In the genomic region with DNA sequence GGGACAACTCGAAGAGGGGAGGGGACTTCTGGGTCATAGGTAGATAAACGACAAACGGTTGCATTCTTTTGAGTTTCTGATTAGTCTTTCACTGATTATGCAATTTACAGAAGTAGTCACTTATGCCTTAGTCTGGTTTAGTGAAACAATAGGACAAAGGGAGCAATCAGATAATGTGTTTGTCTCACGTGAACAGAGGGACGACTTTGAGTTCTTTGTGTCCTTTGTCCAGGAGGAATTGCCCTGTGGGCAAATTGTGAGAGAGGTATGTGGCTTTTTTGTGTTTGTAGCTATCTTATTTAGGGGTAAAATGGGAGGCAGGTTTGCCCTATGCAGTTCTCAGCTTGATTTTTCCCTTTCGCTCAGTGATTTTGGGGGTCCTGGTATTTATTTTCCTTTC, we compare ENCODE assay signal across 21 cellular contexts.
DNase-seq lines count a peak whose midpoint lies in the region; ATAC-seq and TF ChIP-seq lines count a peak whose summit lies in the region.
"Had no signal": no experiment of that assay in that cellular context is flagged by ENCODE, and none has a peak within 500 bp of the region (broad histone marks: within the 10 kb centered on the region; RNA-seq: fewer than 3 reads in every experiment).

No MANE protein-coding gene starts in this region.

- no peaks in the 10 kb centered on the region for H4K20me1 ChIP-seq in PC-3 (ENCODE audit: low read length)

- CTCF ChIA-PET in PC-3 (lab: Charles Lee), result no interaction called here

- no peak overlapping the region for H3K27ac Mint-ChIP-seq in endodermal cell

- H3K79me2 ChIP-seq in PC-3 (ENCODE audit: low read length), result no peaks in the 10 kb centered on the region

- BruUV-seq in PC-3 (replicated peaks; lab: Mats Ljungman, UMichigan), result no TSS peak

- DNase-seq in HAP-1 (ENCODE audit: low spot score in 2 of 2), result peak; percentile 65 to 75
- peak; percentile 18 for DNase-seq in OCI-M1 (lab: John Stamatoyannopoulos, UW)
- DNase-seq in endodermal cell, result no peak
- DNase-seq in pons (ENCODE audit: low spot score), result peak; percentile 11
- no peak for DNase-seq in GM19238 (ENCODE audit: insufficient read length, low spot score)
- no peak for DNase-seq in NK-92 treated with Interleukin-12 subunit alpha and Interleukin-12 subunit beta, amount 100 ng/mL, for 24 hours (lab: John Stamatoyannopoulos, UW)
- DNase-seq in PC-3, result no peak
- DNase-seq: ACHN, Calu3, DMS79 treated with DMSO at 0.1 percent for 48 hours, GM23248, KBM-7, MV-4-11, NCI-H1105 treated with DMSO at 0.1 percent for 48 hours, NCI-H146, NCI-H1930, NCI-H2227 treated with DMSO at 0.1 percent for 48 hours, NCI-H526 treated with DMSO at 0.1 percent for 48 hours, T-helper 2 cell had no signal

- in situ Hi-C loops in HAP-1 (cut with MboI; ENCODE audit: low sequenced_read_pairs), result no loop called here

- H3K4me1 ChIP-seq in HAP-1 (peaks cover 13% of the 10 kb centered on the region), endodermal cell (ENCODE audit: control insufficient read depth, insufficient read depth, low read length) (no peaks in the 10 kb centered on the region), PC-3 (ENCODE audit: insufficient read depth, low read length) (no peaks in the 10 kb centered on the region)

- TF ChIP-seq CTCF in endodermal cell (conservative IDR thresholded peaks at IDR 0.05) (no peak), PC-3 (conservative IDR thresholded peaks at IDR 0.05; ENCODE audit: low read depth, low read length) (no peak)

- H3K9me3 ChIP-seq in HAP-1 (no peaks in the 10 kb centered on the region), endodermal cell (ENCODE audit: control insufficient read depth, low read length) (peaks cover 12% of the 10 kb centered on the region), PC-3 (ENCODE audit: low read length) (no peaks in the 10 kb centered on the region)

- H3K4me3 Mint-ChIP-seq in endodermal cell, result no peak overlapping the region

- H3K27me3 Mint-ChIP-seq in endodermal cell (ENCODE audit: insufficient read depth), result no peaks in the 10 kb centered on the region

- H3K4me3 ChIP-seq in HAP-1, result no peak overlapping the region
- H3K4me3 ChIP-seq in endodermal cell (ENCODE audit: low read length), result peak overlapping the region; percentile 53
- H3K4me3 ChIP-seq in PC-3 (ENCODE audit: low read length), result no peak overlapping the region
- H3K4me3 ChIP-seq: GM23248 had no signal

- no peaks in the 10 kb centered on the region for H3F3A ChIP-seq in PC-3 (ENCODE audit: low read length, unreplicated experiment)

- no peak overlapping the region for H2AFZ ChIP-seq in PC-3 (ENCODE audit: low read length)
- H2AFZ ChIP-seq: GM23248 had no signal

- no peak overlapping the region for H3K4me2 ChIP-seq in PC-3 (ENCODE audit: low read length)

- H3K9me2 ChIP-seq in PC-3 (replicated peaks; ENCODE audit: low read length), result no peaks in the 10 kb centered on the region

- POLR2A ChIA-PET in PC-3 (lab: Charles Lee; ENCODE audit: unreplicated experiment), result no interaction called here

- H3K9ac ChIP-seq in endodermal cell (ENCODE audit: extremely low read depth, low read length, poor library complexity, severe bottlenecking) (no peak overlapping the region), PC-3 (ENCODE audit: low read length) (no peak overlapping the region)
- H3K9ac ChIP-seq: GM23248 had no signal

- H3K36me3 Mint-ChIP-seq in endodermal cell (ENCODE audit: low read depth), result no peaks in the 10 kb centered on the region

- ATAC-seq in PC-3, result no peak
- ATAC-seq: HCT116 had no signal

- no peaks in the 10 kb centered on the region for H3K9me3 Mint-ChIP-seq in endodermal cell

- no peaks in the 10 kb centered on the region for H3K36me3 ChIP-seq in HAP-1 (replicated peaks)
- H3K36me3 ChIP-seq in endodermal cell (ENCODE audit: control insufficient read depth, insufficient read depth, low read length), result no peaks in the 10 kb centered on the region
- H3K36me3 ChIP-seq in PC-3 (ENCODE audit: low read depth, low read length), result no peaks in the 10 kb centered on the region

- WGBS in endodermal cell (ENCODE audit: insufficient coverage in 1 of 2, insufficient read length in 1 of 2), 2 experiments, result 81 to 90% methylated on average over 4 to 5 of the region's 6 CpGs

- H3K4me1 Mint-ChIP-seq in endodermal cell, result peaks cover 20% of the 10 kb centered on the region

- H3K27me3 ChIP-seq in HAP-1 (ENCODE audit: low read depth), result no peaks in the 10 kb centered on the region
- no peaks in the 10 kb centered on the region for H3K27me3 ChIP-seq in endodermal cell (ENCODE audit: control insufficient read depth, insufficient read depth, low read length, poor library complexity, severe bottlenecking)
- H3K27me3 ChIP-seq in PC-3 (ENCODE audit: low read length), result no peaks in the 10 kb centered on the region

- H3K27ac ChIP-seq in endodermal cell (ENCODE audit: low read depth, low read length), result no peak overlapping the region
- no peak overlapping the region for H3K27ac ChIP-seq in PC-3 (ENCODE audit: low read length)
- H3K27ac ChIP-seq: GM23248, HL-60 had no signal

- intact Hi-C loops in PC-3 (cut with micrococcal nuclease), result no loop called here

Comparison
In these comparisons a context has a peak if more than half of its experiments do, and no peak if none do; other contexts are left out.
1. DNase-seq: peak in HAP-1 (2 of 2), OCI-M1 (single experiment) and pons (single experiment); none in endodermal cell (single experiment), GM19238 (single experiment), NK-92 treated with Interleukin-12 subunit alpha and Interleukin-12 subunit beta, amount 100 ng/mL, for 24 hours (single experiment) and PC-3 (single experiment).